ENCODE assay signal across 13 cellular contexts in genomic region chr21:18493420-18493819, GRCh38.
DNase-seq lines count a peak whose midpoint lies in the region; TF ChIP-seq lines count a peak whose summit lies in the region.
"Had no signal": no experiment of that assay in that cellular context is flagged by ENCODE, and none has a peak within 500 bp of the region (broad histone marks: within the 10 kb centered on the region; RNA-seq: fewer than 3 reads in every experiment).

No MANE protein-coding gene starts in this region.

- H3K4me3 ChIP-seq in epithelial cell of esophagus (ENCODE audit: low read length) (no peak overlapping the region), mesendoderm (ENCODE audit: low read length) (no peak overlapping the region), uterus (no peak overlapping the region)

- no peak overlapping the region for H3K4ac ChIP-seq in mesendoderm (ENCODE audit: low read depth, low read length)

- H3K36me3 ChIP-seq in mesendoderm (ENCODE audit: control insufficient read depth, insufficient read depth, low read length) (no peaks in the 10 kb centered on the region), uterus (no peaks in the 10 kb centered on the region)

- H2AK5ac ChIP-seq in mesendoderm (ENCODE audit: low read length): no peak overlapping the region

- no peak overlapping the region for H3K27ac ChIP-seq in mesendoderm (ENCODE audit: low read depth, low read length)
- H3K27ac ChIP-seq in uterus: no peak overlapping the region

- H3K9me3 ChIP-seq in uterus: no peaks in the 10 kb centered on the region

- DNase-seq in A172 (ENCODE audit: low spot score): peak; percentile 77
- peak; percentile 91 for DNase-seq in NCI-H226
- peak; percentile 5 for DNase-seq in epithelial cell of esophagus (ENCODE audit: low read depth)
- peak; percentile 87 for DNase-seq in mesendoderm
- no peak for DNase-seq in HK-2 (ENCODE audit: unreplicated experiment)
- no peak for DNase-seq in T-helper 9 cell
- DNase-seq in uterus: no peak
- no peak for DNase-seq in mesenteric fat pad (ENCODE audit: low spot score)
- DNase-seq: activated T-cell treated with anti-CD3 and anti-CD28 coated beads, Interleukin-2, amount 50 U/mL, for 4 hours; amniotic stem cell; MV-4-11; natural killer cell; OCI-M1 had no signal

- no peak overlapping the region for H2BK5ac ChIP-seq in mesendoderm (ENCODE audit: low read length)

- H4K8ac ChIP-seq in mesendoderm (ENCODE audit: low read depth, low read length): no peak overlapping the region

- H3K9ac ChIP-seq in mesendoderm (ENCODE audit: low read length): no peak overlapping the region

- TF ChIP-seq CTCF in epithelial cell of esophagus (IDR thresholded peaks at IDR 0.05; ENCODE audit: insufficient read depth, low read depth, low read length, missing control alignments) (no peak), uterus (IDR thresholded peaks at IDR 0.05) (no peak)

- H4K5ac ChIP-seq in mesendoderm (ENCODE audit: low read length): no peak overlapping the region

- H3K56ac ChIP-seq in mesendoderm (ENCODE audit: low read length): no peak overlapping the region

- no peaks in the 10 kb centered on the region for H3K4me1 ChIP-seq in mesendoderm (ENCODE audit: control insufficient read depth, low read depth, low read length)
- H3K4me1 ChIP-seq in uterus: no peaks in the 10 kb centered on the region

- no peak overlapping the region for H2BK120ac ChIP-seq in mesendoderm (ENCODE audit: low read depth, low read length)

- H3K27me3 ChIP-seq in mesendoderm (ENCODE audit: insufficient read depth, low read length, poor library complexity) (no peaks in the 10 kb centered on the region), uterus (no peaks in the 10 kb centered on the region)

- WGBS in mesendoderm (ENCODE audit: extremely low coverage, insufficient coverage, low lambda C conversion rate): no CpG with 5 or more reads among the region's 8 CpGs

- no peak overlapping the region for H2BK15ac ChIP-seq in mesendoderm (replicated peaks; ENCODE audit: low read depth)

- no peak overlapping the region for H3K4me2 ChIP-seq in mesendoderm (ENCODE audit: low read length)

- no peaks in the 10 kb centered on the region for H3K79me1 ChIP-seq in mesendoderm (ENCODE audit: low read length)

- no peaks in the 10 kb centered on the region for H3K79me2 ChIP-seq in mesendoderm (ENCODE audit: control insufficient read depth, insufficient read depth, low read length)

- intact Hi-C loops in uterus (cut with DNase I; ENCODE audit: low total_unique reads): no loop called here

- no peak for TF ChIP-seq POLR2A in uterus (IDR thresholded peaks at IDR 0.05)

- no peak overlapping the region for H3K18ac ChIP-seq in mesendoderm (ENCODE audit: low read length)

- no peak overlapping the region for H3K23ac ChIP-seq in mesendoderm (ENCODE audit: low read length)

Comparison
In these comparisons a context has a peak if more than half of its experiments do, and no peak if none do; other contexts are left out.
1. DNase-seq: peak in A172 (single experiment), NCI-H226 (single experiment), epithelial cell of esophagus (single experiment) and mesendoderm (single experiment); none in HK-2 (single experiment), T-helper 9 cell (single experiment), uterus (0 of 2) and mesenteric fat pad (single experiment).